ENCODE assay signal across 7 cellular contexts in genomic region chr19:3202895-3203294, GRCh38. TPM values are rescaled to one million over a fixed set of nuclear protein-coding genes. Genes with fewer than 3 reads are reported as not detected.
"Had no signal": no experiment of that assay in that cellular context is flagged by ENCODE, and none has a peak within 500 bp of the region (broad histone marks: within the 10 kb centered on the region; RNA-seq: fewer than 3 reads in every experiment).

No MANE protein-coding gene starts in this region.

RNA-seq across cellular contexts. Expression of gene CELF5, which starts 21.6 kb away (rescaled TPM):
- total RNA-seq: Peyer's patch, Right ventricle myocardium inferior, Right ventricle myocardium superior, RPMI7951, SJCRH30, SJSA1, SK-MEL-5 had no signal

RNA-seq across cellular contexts. Expression of gene S1PR4, which starts 24.3 kb away (rescaled TPM):
- total RNA-seq: RPMI7951, SJCRH30, SJSA1, SK-MEL-5 had no signal
